13 cellular contexts compared by ENCODE assay signal in genomic region chr2:58973831-58974281, GRCh38.
A peak's percentile ranks its signal among the peaks of the same experiment; 100 is the strongest.
DNase-seq lines count a peak whose midpoint lies in the region; ATAC-seq, FAIRE-seq and TF ChIP-seq lines count a peak whose summit lies in the region.
"Had no signal": no experiment of that assay in that cellular context is flagged by ENCODE, and none has a peak within 500 bp of the region (broad histone marks: within the 10 kb centered on the region; RNA-seq: fewer than 3 reads in every experiment).

No MANE protein-coding gene starts in this region.

- no peak overlapping the region for H2BK15ac ChIP-seq in H1 (ENCODE audit: low read length)

- H3F3A ChIP-seq in neural progenitor cell (ENCODE audit: low read depth), result no peaks in the 10 kb centered on the region

- H3K4me3 Mint-ChIP-seq in neural progenitor cell, result no peak overlapping the region
- no peak overlapping the region for H3K4me3 Mint-ChIP-seq in stimulated activated memory B cell treated with anti-CD40 and anti-IgM and Interleukin-4, amounts not matched to agents 10 μg/mL and 1 μg/mL and 100 μg/mL, for 72 hours
- H3K4me3 Mint-ChIP-seq: activated T-helper 17 cell treated with anti-CD3 and anti-CD28 coated beads, Interleukin-2, amount 50 U/mL, for 72 hours had no signal

- H3K27ac ChIP-seq in H1 (ENCODE audit: low read depth, low read length), result no peak overlapping the region
- H3K27ac ChIP-seq in neural progenitor cell, result no peak overlapping the region
- H3K27ac ChIP-seq: epithelial cell of prostate, WERI-Rb-1 had no signal

- peaks cover 3% of the 10 kb centered on the region for H3K27me3 Mint-ChIP-seq in neural progenitor cell (ENCODE audit: insufficient read depth, low read depth)
- peaks cover 15% of the 10 kb centered on the region for H3K27me3 Mint-ChIP-seq in stimulated activated memory B cell treated with anti-CD40 and anti-IgM and Interleukin-4, amounts not matched to agents 10 μg/mL and 1 μg/mL and 100 μg/mL, for 72 hours
- H3K27me3 Mint-ChIP-seq: activated T-helper 17 cell treated with anti-CD3 and anti-CD28 coated beads, Interleukin-2, amount 50 U/mL, for 72 hours had no signal

- H3K79me2 ChIP-seq in H1 (ENCODE audit: control insufficient read depth in 1 of 2, insufficient read depth in 2 of 2, low read length in 2 of 2) (no peaks in the 10 kb centered on the region), neural progenitor cell (ENCODE audit: low read depth) (no peaks in the 10 kb centered on the region)

- H4K20me1 ChIP-seq in H1 (replicated peaks in 1 of 2; ENCODE audit: control insufficient read depth in 1 of 2, insufficient read depth in 2 of 2, low read length in 2 of 2) (no peaks in the 10 kb centered on the region), neural progenitor cell (ENCODE audit: low read depth) (no peaks in the 10 kb centered on the region)

- DNase-seq in ELF-1 (ENCODE audit: low read depth, low spot score) (peak; percentile 88), NCI-H2029 treated with DMSO at 0.1 percent for 48 hours (lab: John Stamatoyannopoulos, UW) (peak; percentile 14), H1 (ENCODE audit: low read depth in 1 of 2, low spot score in 2 of 2) (peak in 1 of 2 experiments; percentile 43), neural progenitor cell (ENCODE audit: low spot score) (peak; percentile 35), NCI-H2081 treated with DMSO at 0.1 percent for 48 hours (lab: John Stamatoyannopoulos, UW) (no peak)
- DNase-seq: Calu3, retina, WERI-Rb-1 had no signal

- H2AFZ ChIP-seq in H1 (ENCODE audit: low read length) (peak overlapping the region; percentile 49; the same call in 1 of the 2 replicates), neural progenitor cell (replicated peaks) (no peak overlapping the region)

- H3K27me3 ChIP-seq in H1 (replicated peaks in 1 of 4; ENCODE audit: control insufficient read depth in 3 of 4, extremely low read depth in 1 of 4, insufficient read depth in 3 of 4, low read length in 3 of 4), result no peaks in the 10 kb centered on the region
- H3K27me3 ChIP-seq in neural progenitor cell, result no peaks in the 10 kb centered on the region

- peak overlapping the region; percentile 38; the same call in 1 of the 2 replicates for H2BK20ac ChIP-seq in H1 (ENCODE audit: low read length)

- H3K36me3 ChIP-seq in H1 (ENCODE audit: control insufficient read depth in 2 of 4, insufficient read depth in 4 of 4, low read length in 3 of 4), result no peaks in the 10 kb centered on the region
- H3K36me3 ChIP-seq in neural progenitor cell, result no peaks in the 10 kb centered on the region
- H3K36me3 ChIP-seq: WERI-Rb-1 had no signal

- H3K4me1 ChIP-seq in H1 (replicated peaks in 1 of 4; ENCODE audit: control insufficient read depth in 3 of 4, insufficient read depth in 4 of 4, low read length in 3 of 4), result peaks cover 0 to 33% (median 26%) of the 10 kb centered on the region in 4 experiments; a peak in 5 of 7 replicates
- peaks cover 11% of the 10 kb centered on the region for H3K4me1 ChIP-seq in neural progenitor cell

- no peak for TF ChIP-seq POLR2A in H1 (IDR thresholded peaks at IDR 0.05; ENCODE audit: control extremely low read depth in 1 of 2, low read depth in 2 of 2, low read length in 2 of 2)

- H3K56ac ChIP-seq in H1 (replicated peaks; ENCODE audit: insufficient read length, low read depth, low read length), result no peak overlapping the region

- peak overlapping the region; percentile 32; the same call in 1 of the 2 replicates for H2BK12ac ChIP-seq in H1 (ENCODE audit: low read depth, low read length)

- no peak for TF ChIP-seq CTCF in H1 (IDR thresholded peaks at IDR 0.05; ENCODE audit: control extremely low read depth in 1 of 3, insufficient read depth in 1 of 3, low read depth in 1 of 3, low read length in 3 of 3)
- no peak for TF ChIP-seq CTCF in neural progenitor cell (IDR thresholded peaks at IDR 0.05)

- H3K9me3 Mint-ChIP-seq in neural progenitor cell, result no peaks in the 10 kb centered on the region
- no peaks in the 10 kb centered on the region for H3K9me3 Mint-ChIP-seq in stimulated activated memory B cell treated with anti-CD40 and anti-IgM and Interleukin-4, amounts not matched to agents 10 μg/mL and 1 μg/mL and 100 μg/mL, for 72 hours

- H3K4ac ChIP-seq in H1 (replicated peaks; ENCODE audit: insufficient read length, low read depth, low read length), result no peak overlapping the region

- H3K79me1 ChIP-seq in H1 (ENCODE audit: low read depth, low read length), result no peaks in the 10 kb centered on the region

- no peak overlapping the region for H3K14ac ChIP-seq in H1 (ENCODE audit: insufficient read length)

- H4K5ac ChIP-seq in H1 (ENCODE audit: insufficient read length, low read depth, low read length), result peak overlapping the region; percentile 35

- peak overlapping the region; percentile 38 for H2BK120ac ChIP-seq in H1 (replicated peaks; ENCODE audit: low read depth, low read length)

- H3K9me3 ChIP-seq in H1 (ENCODE audit: insufficient read depth in 2 of 2, low read depth in 1 of 2, low read length in 1 of 2) (no peaks in the 10 kb centered on the region), neural progenitor cell (ENCODE audit: low read depth) (no peaks in the 10 kb centered on the region)

- no peak for ATAC-seq in stimulated activated memory B cell treated with anti-CD40 and anti-IgM and Interleukin-4, amounts not matched to agents 10 μg/mL and 1 μg/mL and 100 μg/mL, for 72 hours
- ATAC-seq in GM21576 (IDR thresholded peaks at IDR 0.05; ENCODE audit: unreplicated experiment), result no peak
- ATAC-seq: activated T-helper 17 cell treated with anti-CD3 and anti-CD28 coated beads, Interleukin-2, amount 50 U/mL, for 72 hours had no signal

- no peak overlapping the region; the same call in 1 of the 2 replicates for H2BK5ac ChIP-seq in H1 (ENCODE audit: low read depth, low read length)

- TF ChIP-seq RAD21 in H1 (IDR thresholded peaks at IDR 0.05 in 1 of 2, conservative IDR thresholded peaks at IDR 0.05 in 1 of 2; ENCODE audit: low read depth in 2 of 2, low read length in 2 of 2), result no peak; a peak in 1 of 4 replicates

- no peak for FAIRE-seq in H1 (lab: Jason Lieb, UNC)
- FAIRE-seq: islet of Langerhans had no signal

- H3K9ac ChIP-seq in H1 (replicated peaks in 1 of 4; ENCODE audit: extremely low read depth in 1 of 4, low read depth in 3 of 4, low read length in 3 of 4), result no peak overlapping the region
- H3K9ac ChIP-seq in neural progenitor cell, result no peak overlapping the region

- WGBS in H1 (ENCODE audit: extremely low coverage in 1 of 2, insufficient coverage in 1 of 2, insufficient read length in 1 of 2, insufficient replicate concordance in 2 of 2, low coverage in 1 of 2, low lambda C conversion rate in 2 of 2, missing lambda C conversion rate in 1 of 2), 2 experiments, result 48% methylated on average over 5 of the region's 5 CpGs; no CpG with 5 or more reads in 1 of the 2 experiments

- CTCF ChIA-PET in H1 (lab: Charles Lee; ENCODE audit: partially characterized antibody), result interaction anchor here (1.0 to 1.4 kb wide), 4 partner anchors 9 to 102 kb away, joined by 3 to 4 read pairs (median 3); no protein-coding TSS in a partner anchor

- H3K18ac ChIP-seq in H1 (ENCODE audit: extremely low read depth, low read length), result peak overlapping the region; percentile 89; the same call in 1 of the 2 replicates

- no peak overlapping the region for H3K23ac ChIP-seq in H1 (ENCODE audit: insufficient read length)

- H3K23me2 ChIP-seq in H1 (ENCODE audit: low read depth, low read length), result no peaks in the 10 kb centered on the region; the same call in 1 of the 2 replicates

- H4K91ac ChIP-seq in H1 (replicated peaks; ENCODE audit: insufficient read length, low read length), result peak overlapping the region; percentile 3

- H3K4me1 Mint-ChIP-seq in neural progenitor cell, result peaks cover 14% of the 10 kb centered on the region
- no peaks in the 10 kb centered on the region for H3K4me1 Mint-ChIP-seq in stimulated activated memory B cell treated with anti-CD40 and anti-IgM and Interleukin-4, amounts not matched to agents 10 μg/mL and 1 μg/mL and 100 μg/mL, for 72 hours
- H3K4me1 Mint-ChIP-seq: activated T-helper 17 cell treated with anti-CD3 and anti-CD28 coated beads, Interleukin-2, amount 50 U/mL, for 72 hours had no signal

- H3K4me3 ChIP-seq in H1 (ENCODE audit: extremely low read depth in 1 of 4, insufficient read depth in 2 of 4, low read depth in 3 of 4, low read length in 4 of 4), result peak overlapping the region in 1 of 4 experiments; percentile 38; a peak in 2 of 8 replicates
- H3K4me3 ChIP-seq in neural progenitor cell, result no peak overlapping the region

- H3K27ac Mint-ChIP-seq in neural progenitor cell, result no peak overlapping the region
- no peak overlapping the region for H3K27ac Mint-ChIP-seq in stimulated activated memory B cell treated with anti-CD40 and anti-IgM and Interleukin-4, amounts not matched to agents 10 μg/mL and 1 μg/mL and 100 μg/mL, for 72 hours
- H3K27ac Mint-ChIP-seq: activated T-helper 17 cell treated with anti-CD3 and anti-CD28 coated beads, Interleukin-2, amount 50 U/mL, for 72 hours had no signal

- no peak overlapping the region for H2AK5ac ChIP-seq in H1 (ENCODE audit: low read depth, low read length)

- POLR2A ChIA-PET in H1 (lab: Charles Lee; ENCODE audit: partially characterized antibody), result interaction anchor here (1.0 kb wide), 1 partner anchor 17 kb away, joined by 3 read pairs; no protein-coding TSS in a partner anchor

- TF ChIP-seq EP300 in H1 (IDR thresholded peaks at IDR 0.05; ENCODE audit: borderline replicate concordance in 1 of 2, low read depth in 2 of 2, low read length in 2 of 2), result no peak

- no peaks in the 10 kb centered on the region for H3K36me3 Mint-ChIP-seq in neural progenitor cell
- H3K36me3 Mint-ChIP-seq in stimulated activated memory B cell treated with anti-CD40 and anti-IgM and Interleukin-4, amounts not matched to agents 10 μg/mL and 1 μg/mL and 100 μg/mL, for 72 hours, result no peaks in the 10 kb centered on the region

- H3K4me2 ChIP-seq in H1 (ENCODE audit: insufficient read depth in 1 of 2, low read depth in 2 of 2, low read length in 2 of 2) (peak overlapping the region; percentile 53 to 60), neural progenitor cell (peak overlapping the region; percentile 36)

- 0 out of 2 replicates have a peak overlapping the region, but pooled peaks have one; percentile 3 for H4K8ac ChIP-seq in H1 (ENCODE audit: extremely low read depth, insufficient read depth, low read length)

TF ChIP-seq in H1, 55 proteins besides CTCF, POLR2A, EP300 and RAD21 (continues in another document):
- TF ChIP-seq NRF1 (IDR thresholded peaks at IDR 0.05; ENCODE audit: low read depth, low read length), result no peak
- TF ChIP-seq GABPA (IDR thresholded peaks at IDR 0.05; ENCODE audit: borderline replicate concordance, insufficient read depth, low read length), result no peak
- TF ChIP-seq SIX5 (IDR thresholded peaks at IDR 0.05; ENCODE audit: low read depth, low read length), result no peak
- no peak for TF ChIP-seq HDAC2 (IDR thresholded peaks at IDR 0.05; ENCODE audit: borderline replicate concordance in 1 of 2, low read depth in 2 of 2, low read length in 2 of 2)
- TF ChIP-seq TAF1 (IDR thresholded peaks at IDR 0.05; ENCODE audit: low read depth, low read length), result 0 out of 2 replicates have a peak, but pooled peaks have one; percentile 25
- no peak for TF ChIP-seq RXRA (IDR thresholded peaks at IDR 0.05; ENCODE audit: insufficient read depth, low read depth, low read length)
- TF ChIP-seq SIN3A (conservative IDR thresholded peaks at IDR 0.05 in 1 of 2, IDR thresholded peaks at IDR 0.05 in 1 of 2; ENCODE audit: low read depth in 1 of 2, low read length in 2 of 2), result no peak
- TF ChIP-seq GTF2F1 (IDR thresholded peaks at IDR 0.05; ENCODE audit: borderline replicate concordance, low read depth, low read length), result no peak
